ENCODE assay signal across 8 cellular contexts in genomic region chr10:96831867-96832720, GRCh38. TPM values are rescaled to one million over a fixed set of nuclear protein-coding genes. Genes with fewer than 3 reads are reported as not detected.
DNase-seq lines count a peak whose midpoint lies in the region; ATAC-seq and TF ChIP-seq lines count a peak whose summit lies in the region.

Gene LCOR, plus strand, starts transcription at chr10:96832298. Its CDS starts 116,760 bp downstream, at chr10:96949058.

- H3K4me3 ChIP-seq in GM06990 (replicated peaks; ENCODE audit: low read depth, low read length) (peak within 1 kb of the TSS; percentile 89), HEK293 (ENCODE audit: low read depth, low read length) (peak within 1 kb of the TSS; percentile 85), parathyroid adenoma (ENCODE audit: low read depth, low read length) (peak within 1 kb of the TSS; percentile 82), thyroid gland (replicated peaks in 1 of 3) (peak within 1 kb of the TSS; percentile 82 to 87 (median 84))

- peak within 1 kb of the TSS; percentile 94 for H3K27ac Mint-ChIP-seq in activated naive CD8-positive, alpha-beta T cell treated with anti-CD3 and anti-CD28 coated beads, Interleukin-2, amount 10 ng/mL, durations not matched to agents 7 days and 5 days

- H3K4me3 Mint-ChIP-seq in activated naive CD8-positive, alpha-beta T cell treated with anti-CD3 and anti-CD28 coated beads, Interleukin-2, amount 10 ng/mL, durations not matched to agents 7 days and 5 days, result peak within 1 kb of the TSS; percentile 92

- H3K36me3 ChIP-seq in GM06990 (ENCODE audit: control insufficient read depth, insufficient read depth, low read length) (no peaks in the 10 kb centered on the region), HEK293 (ENCODE audit: control insufficient read depth in 2 of 2, insufficient read depth in 1 of 2, low read length in 2 of 2) (no peaks in the 10 kb centered on the region), parathyroid adenoma (ENCODE audit: control insufficient read depth, insufficient read depth, low read length) (no peaks in the 10 kb centered on the region), thyroid gland (no peaks in the 10 kb centered on the region)

- ATAC-seq in activated naive CD8-positive, alpha-beta T cell treated with anti-CD3 and anti-CD28 coated beads, Interleukin-2, amount 10 ng/mL, durations not matched to agents 7 days and 5 days (ENCODE audit: low read depth), result peak; percentile 73
- ATAC-seq in Right ventricle myocardium inferior, result peak; percentile 91

- H3K27ac ChIP-seq in HEK293 (ENCODE audit: extremely low read depth, low read depth, low read length) (peak within 1 kb of the TSS; percentile 91), parathyroid adenoma (peak within 1 kb of the TSS; percentile 84), thyroid gland (peak within 1 kb of the TSS; percentile 90 to 98 (median 92))

- no peak within 1 kb of the TSS for H3K9ac ChIP-seq in parathyroid adenoma

- CTCF ChIA-PET in HEK293 (lab: Yijun Ruan, JAX), result interaction anchor here (0.7 to 0.8 kb wide), 2 partner anchors 236 to 365 kb away, joined by 3 to 5 read pairs; no protein-coding TSS in a partner anchor

- no peaks in the 10 kb centered on the region; the same call in 1 of the 2 replicates for H3K4me1 ChIP-seq in HEK293 (ENCODE audit: control insufficient read depth, insufficient read depth, low read length)
- peaks cover 13% of the 10 kb centered on the region for H3K4me1 ChIP-seq in parathyroid adenoma
- H3K4me1 ChIP-seq in thyroid gland, result peaks cover 35% of the 10 kb centered on the region in 2 donors

- WGBS in thyroid gland, 2 donors, result 1% methylated on average over 22 to 36 of the region's 112 CpGs

- H3K4me1 Mint-ChIP-seq in activated naive CD8-positive, alpha-beta T cell treated with anti-CD3 and anti-CD28 coated beads, Interleukin-2, amount 10 ng/mL, durations not matched to agents 7 days and 5 days, result peaks cover 39% of the 10 kb centered on the region

- peaks cover 8% of the 10 kb centered on the region for H3K36me3 Mint-ChIP-seq in activated naive CD8-positive, alpha-beta T cell treated with anti-CD3 and anti-CD28 coated beads, Interleukin-2, amount 10 ng/mL, durations not matched to agents 7 days and 5 days

- no peaks in the 10 kb centered on the region for H3K9me3 Mint-ChIP-seq in activated naive CD8-positive, alpha-beta T cell treated with anti-CD3 and anti-CD28 coated beads, Interleukin-2, amount 10 ng/mL, durations not matched to agents 7 days and 5 days

- peaks cover 15% of the 10 kb centered on the region for H3K79me2 ChIP-seq in parathyroid adenoma

- no peaks in the 10 kb centered on the region for H3K27me3 Mint-ChIP-seq in activated naive CD8-positive, alpha-beta T cell treated with anti-CD3 and anti-CD28 coated beads, Interleukin-2, amount 10 ng/mL, durations not matched to agents 7 days and 5 days

- TF ChIP-seq POLR2A in thyroid gland (IDR thresholded peaks at IDR 0.05), result peak; percentile 53 to 89

- H3K27me3 ChIP-seq in GM06990 (replicated peaks; ENCODE audit: control insufficient read depth, insufficient read depth, low read length) (no peaks in the 10 kb centered on the region), parathyroid adenoma (ENCODE audit: control insufficient read depth, insufficient read depth, low read length) (no peaks in the 10 kb centered on the region), thyroid gland (no peaks in the 10 kb centered on the region)

- POLR2A ChIA-PET in HEK293 (lab: Yijun Ruan, JAX), result interaction anchor here (1.2 kb wide), 1 partner anchor 11 kb away, joined by 5 read pairs; no protein-coding TSS in a partner anchor
- POLR2A ChIA-PET in activated naive CD8-positive, alpha-beta T cell treated with anti-CD3 and anti-CD28 coated beads, Interleukin-2, amount 10 ng/mL, durations not matched to agents 7 days and 5 days (lab: Charles Lee), result interaction anchor here (0.6 to 1.9 kb wide), 9 partner anchors 10 to 855 kb away, joined by 3 to 6 read pairs (median 3); partner anchors contain the start of genes AVPI1 and ZNF518A

- DNase-seq in GM06990 (ENCODE audit: extremely low read depth, insufficient read length) (peak; percentile 95), NAMALWA (ENCODE audit: low spot score) (peak; percentile 90), SW 1271 (lab: John Stamatoyannopoulos, UW) (peak; percentile 25 to 74), Right ventricle myocardium inferior (ENCODE audit: missing footprints) (peak; percentile 93), thyroid gland (peak; percentile 81 to 82)
- peak; percentile 91 for DNase-seq in activated naive CD8-positive, alpha-beta T cell treated with anti-CD3 and anti-CD28 coated beads, Interleukin-2, amount 10 ng/mL, durations not matched to agents 7 days and 5 days

- intact Hi-C loops in Right ventricle myocardium inferior (cut with DNase I) (loop anchor here (2.0 to 5.0 kb wide), 4 partner anchors 80 to 460 kb away; no protein-coding TSS in a partner anchor), thyroid gland (cut with DNase I) (no loop called here)

- no peak for TF ChIP-seq CTCF in GM06990 (IDR thresholded peaks at IDR 0.05; ENCODE audit: insufficient read depth, low read length, poor library complexity, severe bottlenecking)
- TF ChIP-seq CTCF in HEK293 (tag by site-specific recombination; IDR thresholded peaks at IDR 0.05), result no peak
- no peak for TF ChIP-seq CTCF in parathyroid adenoma (IDR thresholded peaks at IDR 0.05)
- TF ChIP-seq CTCF in thyroid gland (IDR thresholded peaks at IDR 0.05), result peak in 1 of 6 experiments; percentile 8

- H3K9me3 ChIP-seq in HEK293 (ENCODE audit: control insufficient read depth, insufficient read depth, low read depth, low read length) (no peaks in the 10 kb centered on the region), parathyroid adenoma (ENCODE audit: control insufficient read depth, low read length) (no peaks in the 10 kb centered on the region), thyroid gland (no peaks in the 10 kb centered on the region)

- H3K4me2 ChIP-seq in parathyroid adenoma (ENCODE audit: low read length), result peak within 1 kb of the TSS; percentile 88

- H2AFZ ChIP-seq in parathyroid adenoma, result peak within 1 kb of the TSS; percentile 96

TF ChIP-seq in HEK293, 187 proteins besides CTCF, POLR2A, EP300 and RAD21 (continues in another document):
- no peak for TF ChIP-seq ZNF510 (tag by site-specific recombination; IDR thresholded peaks at IDR 0.05; ENCODE audit: insufficient replicate concordance)
- TF ChIP-seq, protein P1, sequence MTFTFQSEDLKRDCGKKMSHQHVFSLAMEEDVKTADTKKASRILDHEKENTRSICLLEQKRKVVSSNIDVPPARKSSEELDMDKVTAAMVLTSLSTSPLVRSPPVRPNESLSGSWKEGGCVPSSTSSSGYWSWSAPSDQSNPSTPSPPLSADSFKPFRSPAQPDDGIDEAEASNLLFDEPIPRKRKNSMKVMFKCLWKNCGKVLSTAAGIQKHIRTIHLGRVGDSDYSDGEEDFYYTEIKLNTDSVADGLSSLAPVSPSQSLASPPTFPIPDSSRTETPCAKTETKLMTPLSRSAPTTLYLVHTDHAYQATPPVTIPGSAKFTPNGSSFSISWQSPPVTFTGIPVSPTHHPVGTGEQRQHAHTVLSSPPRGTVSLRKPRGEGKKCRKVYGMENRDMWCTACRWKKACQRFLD (tag by site-specific recombination; IDR thresholded peaks at IDR 0.05), result no peak
- TF ChIP-seq SP7 (tag by site-specific recombination; IDR thresholded peaks at IDR 0.05), result peak; percentile 28
- TF ChIP-seq SETDB1 (IDR thresholded peaks at IDR 0.05; ENCODE audit: insufficient read length, low read length), result no peak
- TF ChIP-seq, protein P2, sequence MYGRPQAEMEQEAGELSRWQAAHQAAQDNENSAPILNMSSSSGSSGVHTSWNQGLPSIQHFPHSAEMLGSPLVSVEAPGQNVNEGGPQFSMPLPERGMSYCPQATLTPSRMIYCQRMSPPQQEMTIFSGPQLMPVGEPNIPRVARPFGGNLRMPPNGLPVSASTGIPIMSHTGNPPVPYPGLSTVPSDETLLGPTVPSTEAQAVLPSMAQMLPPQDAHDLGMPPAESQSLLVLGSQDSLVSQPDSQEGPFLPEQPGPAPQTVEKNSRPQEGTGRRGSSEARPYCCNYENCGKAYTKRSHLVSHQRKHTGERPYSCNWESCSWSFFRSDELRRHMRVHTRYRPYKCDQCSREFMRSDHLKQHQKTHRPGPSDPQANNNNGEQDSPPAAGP (tag by site-specific recombination; IDR thresholded peaks at IDR 0.05), result peak; percentile 46; the same call in 1 of the 2 replicates
- TF ChIP-seq OVOL3 (tag by site-specific recombination; IDR thresholded peaks at IDR 0.05), result no peak
- TF ChIP-seq TCF7L2 (IDR thresholded peaks at IDR 0.05; ENCODE audit: borderline replicate concordance, low read depth, low read length), result no peak
- TF ChIP-seq ZBTB1 (tag by site-specific recombination; IDR thresholded peaks at IDR 0.05), result no peak; the same call in 1 of the 2 replicates
- no peak for TF ChIP-seq ZBTB7A (tag by site-specific recombination; IDR thresholded peaks at IDR 0.05; ENCODE audit: low read depth)
- no peak for TF ChIP-seq ZNF707 (tag by site-specific recombination; IDR thresholded peaks at IDR 0.05)
- TF ChIP-seq ZFP3 (tag by site-specific recombination; IDR thresholded peaks at IDR 0.05; ENCODE audit: low read depth), result no peak
- no peak for TF ChIP-seq ZNF23 (tag by site-specific recombination; IDR thresholded peaks at IDR 0.05; ENCODE audit: borderline replicate concordance)
- 0 out of 2 replicates have a peak, but pooled peaks have one; percentile 20 for TF ChIP-seq BCL11B (tag by site-specific recombination; IDR thresholded peaks at IDR 0.05; ENCODE audit: low read depth)
- TF ChIP-seq HOXA7 (CRISPR knock-in tag; IDR thresholded peaks at IDR 0.05; ENCODE audit: borderline replicate concordance), result no peak
- TF ChIP-seq ZNF426 (tag by site-specific recombination; IDR thresholded peaks at IDR 0.05), result no peak
- no peak for TF ChIP-seq SCRT1 (tag by site-specific recombination; IDR thresholded peaks at IDR 0.05; ENCODE audit: borderline replicate concordance)
- no peak for TF ChIP-seq ZNF292 (tag by site-specific recombination; IDR thresholded peaks at IDR 0.05; ENCODE audit: borderline replicate concordance, low read depth)

RNA-seq across cellular contexts. Expression of gene LCOR, which starts in this region (rescaled TPM):
- total RNA-seq in activated naive CD8-positive, alpha-beta T cell treated with anti-CD3 and anti-CD28 coated beads, Interleukin-2, amount 10 ng/mL, durations not matched to agents 7 days and 5 days, result 10 to 100 TPM; 33.8 to 38.7 TPM
- total RNA-seq in Right ventricle myocardium inferior (21.7 TPM), thyroid gland (10 to 100 TPM; 29.1 to 60.9 (median 42.4) TPM)

Comparison
In these comparisons a context has a peak if more than half of its experiments do, and no peak if none do; other contexts are left out.
1. Peak in every context shown above with its lines: DNase-seq, ATAC-seq, H3K4me3 ChIP-seq and H3K27ac ChIP-seq.